30 cellular contexts compared by ENCODE assay signal in the genomic region with DNA sequence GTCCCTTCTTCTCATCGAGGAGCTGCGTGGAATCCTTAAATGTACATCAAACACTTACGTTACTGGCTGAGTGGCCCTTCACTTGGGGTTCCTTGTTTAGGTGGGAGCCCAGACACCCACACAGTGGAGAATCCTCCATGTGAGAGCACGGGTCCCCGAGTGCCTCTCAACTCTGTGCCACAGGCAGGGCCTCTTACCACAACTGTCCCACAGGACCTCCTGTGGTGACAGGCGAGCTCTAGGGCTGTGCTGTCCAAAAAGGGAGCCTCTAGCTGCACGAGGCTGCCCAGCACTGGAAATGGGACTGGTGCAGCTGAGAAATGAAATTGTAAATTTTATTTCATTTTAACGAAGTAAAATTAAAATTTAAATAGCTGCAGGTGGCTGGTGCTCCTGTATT.
"Had no signal": no experiment of that assay in that cellular context is flagged by ENCODE, and none has a peak within 500 bp of the region (broad histone marks: within the 10 kb centered on the region; RNA-seq: fewer than 3 reads in every experiment).

No MANE protein-coding gene starts in this region.

- H3K9me3 Mint-ChIP-seq: activated CD4-positive, alpha-beta memory T cell treated with anti-CD3 and anti-CD28 coated beads for 36 hours; activated CD4-positive, alpha-beta T cell treated with anti-CD3 and anti-CD28 coated beads, Interleukin-2, amount 10 ng/mL, durations not matched to agents 24 days and 14 days; activated naive CD4-positive, alpha-beta T cell treated with anti-CD3 and anti-CD28 coated beads, Interleukin-2, amount 10 ng/mL, durations not matched to agents 7 days and 5 days; activated naive CD4-positive, alpha-beta T cell treated with anti-CD3 and anti-CD28 coated beads, Interleukin-2, amount 50 U/mL, for 72 hours; activated naive CD8-positive, alpha-beta T cell treated with anti-CD3 and anti-CD28 coated beads, Interleukin-2, amount 10 ng/mL, durations not matched to agents 7 days and 5 days; activated T-cell treated with anti-CD3 and anti-CD28 coated beads, Interleukin-2, amount 50 U/mL, for 24 hours; activated T-cell treated with anti-CD3 and anti-CD28 coated beads, Interleukin-2, amount 50 U/mL, for 72 hours; dendritic cell treated with granulocyte-macrophage colony-stimulating factor and Interleukin-4, amounts not matched to agents 40 ng/mL and 50 ng/mL, for 4 days; endodermal cell had no signal

- DNase-seq: activated CD4-positive, alpha-beta memory T cell treated with anti-CD3 and anti-CD28 coated beads for 36 hours; activated CD4-positive, alpha-beta T cell treated with anti-CD3 and anti-CD28 coated beads for 36 hours; activated CD4-positive, alpha-beta T cell treated with anti-CD3 and anti-CD28 coated beads, Interleukin-2, amount 10 ng/mL, durations not matched to agents 24 days and 14 days; activated CD4-positive, CD25-positive, alpha-beta regulatory T cell; activated CD4-positive, CD25-positive, alpha-beta regulatory T cell treated with anti-CD3 and anti-CD28 coated beads, Interleukin-2, amount 50 U/mL, for 72 hours; activated CD8-positive, alpha-beta memory T cell treated with anti-CD3 and anti-CD28 coated beads, Interleukin-2, amount 50 U/mL, for 48 hours; activated CD8-positive, alpha-beta T cell treated with anti-CD3 and anti-CD28 coated beads, Interleukin-2, amount 10 ng/mL, durations not matched to agents 7 days and 5 days; activated gamma-delta T cell; activated naive CD4-positive, alpha-beta T cell; activated naive CD4-positive, alpha-beta T cell treated with anti-CD3 and anti-CD28 coated beads, Interleukin-2, amount 10 ng/mL, durations not matched to agents 7 days and 5 days; activated naive CD8-positive, alpha-beta T cell treated with anti-CD3 and anti-CD28 coated beads, Interleukin-2, amount 10 ng/mL, durations not matched to agents 7 days and 5 days; activated T-cell treated with anti-CD3 and anti-CD28 coated beads for 4 hours; activated T-cell treated with anti-CD3 and anti-CD28 coated beads, Interleukin-2, amount 50 U/mL, for 24 hours; activated T-cell treated with anti-CD3 and anti-CD28 coated beads, Interleukin-2, amount 50 U/mL, for 72 hours; central memory CD4-positive, alpha-beta T cell; cerebellar nuclear complex; dorsolateral prefrontal cortex; effector memory CD4-positive, alpha-beta T cell; endodermal cell; foreskin fibroblast; head of caudate nucleus; T-helper 2 cell had no signal

- H3K9me3 ChIP-seq: ascending aorta, breast epithelium had no signal

- H3K27ac ChIP-seq: ascending aorta, breast epithelium, cardiac muscle cell, coronary artery had no signal

- H3K27ac Mint-ChIP-seq: activated CD4-positive, alpha-beta memory T cell treated with anti-CD3 and anti-CD28 coated beads for 36 hours; activated CD4-positive, alpha-beta T cell treated with anti-CD3 and anti-CD28 coated beads for 36 hours; activated CD4-positive, alpha-beta T cell treated with anti-CD3 and anti-CD28 coated beads, Interleukin-2, amount 10 ng/mL, durations not matched to agents 24 days and 14 days; activated CD8-positive, alpha-beta T cell treated with anti-CD3 and anti-CD28 coated beads, Interleukin-2, amount 10 ng/mL, durations not matched to agents 7 days and 5 days; activated naive CD4-positive, alpha-beta T cell treated with anti-CD3 and anti-CD28 coated beads, Interleukin-2, amount 10 ng/mL, durations not matched to agents 7 days and 5 days; activated naive CD4-positive, alpha-beta T cell treated with anti-CD3 and anti-CD28 coated beads, Interleukin-2, amount 50 U/mL, for 72 hours; activated naive CD8-positive, alpha-beta T cell treated with anti-CD3 and anti-CD28 coated beads, Interleukin-2, amount 10 ng/mL, durations not matched to agents 7 days and 5 days; activated T-cell treated with anti-CD3 and anti-CD28 coated beads, Interleukin-2, amount 50 U/mL, for 24 hours; activated T-cell treated with anti-CD3 and anti-CD28 coated beads, Interleukin-2, amount 50 U/mL, for 72 hours; dendritic cell treated with granulocyte-macrophage colony-stimulating factor and Interleukin-4, amounts not matched to agents 40 ng/mL and 50 ng/mL, for 4 days had no signal

- H3K27me3 ChIP-seq: ascending aorta, breast epithelium, cardiac muscle cell, dorsolateral prefrontal cortex had no signal

- H3K4me3 Mint-ChIP-seq: activated CD4-positive, alpha-beta memory T cell treated with anti-CD3 and anti-CD28 coated beads for 36 hours; activated CD4-positive, alpha-beta T cell treated with anti-CD3 and anti-CD28 coated beads for 36 hours; activated CD4-positive, alpha-beta T cell treated with anti-CD3 and anti-CD28 coated beads, Interleukin-2, amount 10 ng/mL, durations not matched to agents 24 days and 14 days; activated CD8-positive, alpha-beta T cell treated with anti-CD3 and anti-CD28 coated beads, Interleukin-2, amount 10 ng/mL, durations not matched to agents 7 days and 5 days; activated naive CD4-positive, alpha-beta T cell treated with anti-CD3 and anti-CD28 coated beads, Interleukin-2, amount 10 ng/mL, durations not matched to agents 7 days and 5 days; activated naive CD8-positive, alpha-beta T cell treated with anti-CD3 and anti-CD28 coated beads, Interleukin-2, amount 10 ng/mL, durations not matched to agents 7 days and 5 days; activated T-cell treated with anti-CD3 and anti-CD28 coated beads, Interleukin-2, amount 50 U/mL, for 24 hours; activated T-cell treated with anti-CD3 and anti-CD28 coated beads, Interleukin-2, amount 50 U/mL, for 72 hours; brain; dendritic cell treated with granulocyte-macrophage colony-stimulating factor and Interleukin-4, amounts not matched to agents 40 ng/mL and 50 ng/mL, for 4 days; endodermal cell had no signal

- H3K4me1 ChIP-seq: breast epithelium had no signal

- H3K36me3 Mint-ChIP-seq: activated CD4-positive, alpha-beta memory T cell treated with anti-CD3 and anti-CD28 coated beads for 36 hours; activated naive CD4-positive, alpha-beta T cell treated with anti-CD3 and anti-CD28 coated beads, Interleukin-2, amount 10 ng/mL, durations not matched to agents 7 days and 5 days; activated naive CD4-positive, alpha-beta T cell treated with anti-CD3 and anti-CD28 coated beads, Interleukin-2, amount 50 U/mL, for 72 hours; activated naive CD8-positive, alpha-beta T cell treated with anti-CD3 and anti-CD28 coated beads, Interleukin-2, amount 10 ng/mL, durations not matched to agents 7 days and 5 days; brain had no signal

- H3K4me3 ChIP-seq: ascending aorta, breast epithelium, cardiac muscle cell, coronary artery, dorsolateral prefrontal cortex had no signal

- H3K36me3 ChIP-seq: ascending aorta, breast epithelium, cardiac muscle cell had no signal

- ATAC-seq: activated CD4-positive, alpha-beta T cell treated with anti-CD3 and anti-CD28 coated beads for 36 hours; activated CD8-positive, alpha-beta T cell treated with anti-CD3 and anti-CD28 coated beads, Interleukin-2, amount 10 ng/mL, durations not matched to agents 7 days and 5 days; activated naive CD4-positive, alpha-beta T cell treated with anti-CD3 and anti-CD28 coated beads, Interleukin-2, amount 50 U/mL, for 72 hours; activated T-cell treated with anti-CD3 and anti-CD28 coated beads, Interleukin-2, amount 50 U/mL, for 72 hours; esophagus mucosa had no signal

- H3K4me1 Mint-ChIP-seq: activated CD4-positive, alpha-beta T cell treated with anti-CD3 and anti-CD28 coated beads for 36 hours had no signal
